8 cellular contexts compared by ENCODE assay signal in genomic region chr20:3749689-3750639, GRCh38. TPM values are rescaled to one million over a fixed set of nuclear protein-coding genes. Genes with fewer than 3 reads are reported as not detected.
DNase-seq lines count a peak whose midpoint lies in the region; ATAC-seq and TF ChIP-seq lines count a peak whose summit lies in the region.

No MANE protein-coding gene starts in this region.

- TF ChIP-seq CTCF in endothelial cell (IDR thresholded peaks at IDR 0.05; ENCODE audit: unreplicated experiment) = peak; percentile 96

- no peaks in the 10 kb centered on the region for H3K36me3 ChIP-seq in SJCRH30

- peak overlapping the region; percentile 25; the same call in 1 of the 2 replicates for H3K4me3 ChIP-seq in SJCRH30

- H3K4me1 Mint-ChIP-seq in endothelial cell (ENCODE audit: unreplicated experiment) = peaks cover 3% of the 10 kb centered on the region
- peaks cover 10 to 23% (median 18%) of the 10 kb centered on the region in 4 donors for H3K4me1 Mint-ChIP-seq in naive thymus-derived CD8-positive, alpha-beta T cell

- no peak overlapping the region for H3K27ac ChIP-seq in SJCRH30

- DNase-seq in ACHN (peak; percentile 37), SJCRH30 (peak; percentile 29 to 34), endothelial cell (ENCODE audit: low spot score) (peak; percentile 80), MV-4-11 (lab: John Stamatoyannopoulos, UW) (no peak)
- DNase-seq in naive thymus-derived CD8-positive, alpha-beta T cell = peak in 6 of 10 donors; percentile 11 to 39 (median 28)

- POLR2A ChIA-PET in naive thymus-derived CD8-positive, alpha-beta T cell (lab: Charles Lee) = interaction anchor here (1.7 kb wide), 1 partner anchor 71 kb away, joined by 7 read pairs; the partner anchor contains the start of gene AP5S1

- H3K27me3 Mint-ChIP-seq in endothelial cell (ENCODE audit: unreplicated experiment) = peaks cover 20% of the 10 kb centered on the region
- peaks cover 0 to 24% (median 0%) of the 10 kb centered on the region in 5 donors for H3K27me3 Mint-ChIP-seq in naive thymus-derived CD8-positive, alpha-beta T cell

- ATAC-seq in GM19468 (IDR thresholded peaks at IDR 0.05; ENCODE audit: extremely low read depth, unreplicated experiment) = peak; percentile 49
- peak; percentile 39 to 49 for ATAC-seq in naive thymus-derived CD8-positive, alpha-beta T cell
- no peak for ATAC-seq in HG02970 (IDR thresholded peaks at IDR 0.05; ENCODE audit: low FRiP score, unreplicated experiment)
- no peak for ATAC-seq in GM19467 (IDR thresholded peaks at IDR 0.05; ENCODE audit: unreplicated experiment)

- no peak overlapping the region for H3K27ac Mint-ChIP-seq in endothelial cell (ENCODE audit: unreplicated experiment)
- no peak overlapping the region for H3K27ac Mint-ChIP-seq in naive thymus-derived CD8-positive, alpha-beta T cell

- H3K36me3 Mint-ChIP-seq in endothelial cell (ENCODE audit: low read depth, unreplicated experiment) = peaks cover 12% of the 10 kb centered on the region
- H3K36me3 Mint-ChIP-seq in naive thymus-derived CD8-positive, alpha-beta T cell = no peaks in the 10 kb centered on the region

- H3K9me3 ChIP-seq in SJCRH30 (replicated peaks) = no peaks in the 10 kb centered on the region

- no peak overlapping the region for H3K4me3 Mint-ChIP-seq in endothelial cell (ENCODE audit: unreplicated experiment)
- no peak overlapping the region for H3K4me3 Mint-ChIP-seq in naive thymus-derived CD8-positive, alpha-beta T cell

- in situ Hi-C loops in ACHN (cut with HindIII; ENCODE audit: low pct_ligation_motif_present, low pct_unique_long_range_greater_than_20kb, low sequenced_read_pairs) = no loop called here

- no peaks in the 10 kb centered on the region for H3K4me1 ChIP-seq in SJCRH30

- H3K27me3 ChIP-seq in SJCRH30 = no peaks in the 10 kb centered on the region

- no peaks in the 10 kb centered on the region for H3K9me3 Mint-ChIP-seq in endothelial cell (ENCODE audit: unreplicated experiment)
- H3K9me3 Mint-ChIP-seq in naive thymus-derived CD8-positive, alpha-beta T cell = no peaks in the 10 kb centered on the region

RNA-seq across cellular contexts. Expression of gene HSPA12B, which starts 17.5 kb away (rescaled TPM):
- total RNA-seq in SJCRH30 (2014; rRNA removed; shearing (Covaris generic)) = not detected in 2 replicates
- total RNA-seq in endothelial cell (ENCODE audit: unreplicated experiment) = 12.7 TPM
- total RNA-seq in naive thymus-derived CD8-positive, alpha-beta T cell = not detected
- under 1 TPM in 2 of 3 donors, not detected in 1; 0.05 to 0.07 TPM for polyA plus RNA-seq in naive thymus-derived CD8-positive, alpha-beta T cell

RNA-seq across cellular contexts. Expression of gene ADISSP, which starts 17.6 kb away (rescaled TPM):
- total RNA-seq in SJCRH30 (2014; rRNA removed; shearing (Covaris generic)) = 44.9 and 51.3 TPM in 2 replicates
- 18.0 TPM for total RNA-seq in endothelial cell (ENCODE audit: unreplicated experiment)
- total RNA-seq in naive thymus-derived CD8-positive, alpha-beta T cell = 10 to 100 TPM; 19.5 to 19.6 TPM
- polyA plus RNA-seq in naive thymus-derived CD8-positive, alpha-beta T cell = 10 to 100 TPM; 17.6 to 32.4 (median 22.2) TPM

RNA-seq across cellular contexts. Expression of gene SPEF1, which starts 31.3 kb away (rescaled TPM):
- 0.08 and 0.16 TPM in 2 replicates for total RNA-seq in SJCRH30 (2014; rRNA removed; shearing (Covaris generic))
- 0.23 TPM for total RNA-seq in endothelial cell (ENCODE audit: unreplicated experiment)
- total RNA-seq in naive thymus-derived CD8-positive, alpha-beta T cell = under 1 TPM in 1 of 2 experiments, not detected in 1; 0.33 TPM
- not detected for polyA plus RNA-seq in naive thymus-derived CD8-positive, alpha-beta T cell

RNA-seq across cellular contexts. Expression of gene CENPB, which starts 36.6 kb away (rescaled TPM):
- 34.6 and 36.7 TPM in 2 replicates for total RNA-seq in SJCRH30 (2014; rRNA removed; shearing (Covaris generic))
- 57.9 TPM for total RNA-seq in endothelial cell (ENCODE audit: unreplicated experiment)
- 10 to 100 TPM; 45.8 to 48.6 TPM for total RNA-seq in naive thymus-derived CD8-positive, alpha-beta T cell
- polyA plus RNA-seq in naive thymus-derived CD8-positive, alpha-beta T cell = 1 to 10 TPM; 1.0 to 1.7 (median 1.4) TPM

RNA-seq across cellular contexts. Expression of gene SIGLEC1, which starts 37.6 kb away (rescaled TPM):
- 0.02 TPM in 1 of 2 replicates, not detected in the other for total RNA-seq in SJCRH30 (2014; rRNA removed; shearing (Covaris generic))
- total RNA-seq in endothelial cell (ENCODE audit: unreplicated experiment) = not detected
- total RNA-seq in naive thymus-derived CD8-positive, alpha-beta T cell = under 1 TPM; 0.22 to 0.62 TPM
- polyA plus RNA-seq in naive thymus-derived CD8-positive, alpha-beta T cell = not detected

Comparison
In these comparisons a context has a peak if more than half of its experiments do, and no peak if none do; other contexts are left out.
1. ATAC-seq: peak in GM19468 (single experiment) and naive thymus-derived CD8-positive, alpha-beta T cell (2 of 2); none in HG02970 (single experiment) and GM19467 (single experiment).
2. RNA of gene HSPA12B, which starts 17.5 kb away (total RNA-seq): 12.7 TPM in endothelial cell (single experiment); not detected in SJCRH30 and not detected in naive thymus-derived CD8-positive, alpha-beta T cell; every median in the first group is over 10 times any median in the second.